ENCODE assay signal across 11 cellular contexts in genomic region chr16:50038756-50039529, GRCh38. TPM values are rescaled to one million over a fixed set of nuclear protein-coding genes. Genes with fewer than 3 reads are reported as not detected.
DNase-seq lines count a peak whose midpoint lies in the region; ATAC-seq and TF ChIP-seq lines count a peak whose summit lies in the region.
"Had no signal": no experiment of that assay in that cellular context is flagged by ENCODE, and none has a peak within 500 bp of the region (broad histone marks: within the 10 kb centered on the region; RNA-seq: fewer than 3 reads in every experiment).

No MANE protein-coding gene starts in this region.

- TF ChIP-seq POLR2A in spleen (IDR thresholded peaks at IDR 0.05): no peak

- H3K27ac Mint-ChIP-seq in IgD-negative memory B cell (peak overlapping the region; percentile 38 to 72 (median 64)), activated B cell treated with CpG ODN at 0.5 μM for 24 hours (peak overlapping the region; percentile 59), immature natural killer cell (peak overlapping the region; percentile 66 to 86 (median 72))

- peak overlapping the region in 1 of 4 donors; percentile 69 for H3K4me3 Mint-ChIP-seq in IgD-negative memory B cell
- peak overlapping the region; percentile 17 for H3K4me3 Mint-ChIP-seq in activated B cell treated with CpG ODN at 0.5 μM for 24 hours
- peak overlapping the region in 2 of 5 donors; percentile 24 to 40 for H3K4me3 Mint-ChIP-seq in immature natural killer cell

- peaks cover 0 to 41% (median 27%) of the 10 kb centered on the region in 6 donors for H3K4me1 ChIP-seq in spleen

- ATAC-seq in activated B cell treated with CpG ODN at 0.5 μM for 24 hours (ENCODE audit: low read depth) (no peak), GM18909 (IDR thresholded peaks at IDR 0.05; ENCODE audit: poor library complexity, unreplicated experiment) (no peak), GM19452 (IDR thresholded peaks at IDR 0.05; ENCODE audit: unreplicated experiment) (no peak), GM18861 (IDR thresholded peaks at IDR 0.05; ENCODE audit: unreplicated experiment) (no peak)

- POLR2A ChIA-PET in activated B cell treated with CpG ODN at 0.5 μM for 24 hours (lab: Charles Lee): no interaction called here

- intact Hi-C loops in activated B cell treated with CpG ODN at 0.5 μM for 24 hours (cut with micrococcal nuclease): no loop called here
- intact Hi-C loops in spleen (cut with DNase I; ENCODE audit: low total_unique reads): no loop called here

- H3K27me3 Mint-ChIP-seq in IgD-negative memory B cell: peaks cover 4% of the 10 kb centered on the region
- peaks cover 4% of the 10 kb centered on the region for H3K27me3 Mint-ChIP-seq in activated B cell treated with CpG ODN at 0.5 μM for 24 hours
- H3K27me3 Mint-ChIP-seq in immature natural killer cell (ENCODE audit: low read depth in 3 of 3): peaks cover 2 to 6% (median 3%) of the 10 kb centered on the region in 3 donors

- 33 to 43% (median 37%) methylated on average over 5 of the region's 5 CpGs for WGBS in spleen, 5 donors

- CTCF ChIA-PET in activated B cell treated with CpG ODN at 0.5 μM for 24 hours (lab: Charles Lee): interaction anchor here (1.4 kb wide), 1 partner anchor 767 kb away, joined by 4 read pairs; no protein-coding TSS in a partner anchor

- no peak for TF ChIP-seq CTCF in activated B cell treated with CpG ODN at 0.5 μM for 24 hours (IDR thresholded peaks at IDR 0.05)
- TF ChIP-seq CTCF in spleen (IDR thresholded peaks at IDR 0.05 in 8 of 11, conservative IDR thresholded peaks at IDR 0.05 in 3 of 11): no peak

- peak overlapping the region in 1 of 8 donors; percentile 36 for H3K4me3 ChIP-seq in spleen

- H3K27me3 ChIP-seq in spleen (replicated peaks in 1 of 7): no peaks in the 10 kb centered on the region

- H3K4me1 Mint-ChIP-seq in IgD-negative memory B cell (peaks cover 6 to 9% (median 7%) of the 10 kb centered on the region in 3 donors), activated B cell treated with CpG ODN at 0.5 μM for 24 hours (peaks cover 15% of the 10 kb centered on the region), immature natural killer cell (peaks cover 16 to 20% of the 10 kb centered on the region in 2 donors)

- peaks cover 0 to 37% (median 22%) of the 10 kb centered on the region in 6 donors for H3K36me3 ChIP-seq in spleen

- no peaks in the 10 kb centered on the region for H3K9me3 ChIP-seq in spleen

- DNase-seq in activated B cell treated with CpG ODN at 0.5 μM for 24 hours (no peak), immature natural killer cell (no peak), spleen (no peak), DMS153 treated with DMSO at 0.1 percent for 48 hours (lab: John Stamatoyannopoulos, UW; ENCODE audit: unreplicated experiment) (no peak)
- DNase-seq: amniotic stem cell, NCI-H526 had no signal

- peak overlapping the region; percentile 58 to 91 (median 73) for H3K27ac ChIP-seq in spleen
- H3K27ac ChIP-seq: epithelial cell of prostate had no signal

- H3K9me3 Mint-ChIP-seq in IgD-negative memory B cell (no peaks in the 10 kb centered on the region), activated B cell treated with CpG ODN at 0.5 μM for 24 hours (no peaks in the 10 kb centered on the region), immature natural killer cell (no peaks in the 10 kb centered on the region)

- H3K36me3 Mint-ChIP-seq in IgD-negative memory B cell: peaks cover 6% of the 10 kb centered on the region
- peaks cover 34% of the 10 kb centered on the region for H3K36me3 Mint-ChIP-seq in activated B cell treated with CpG ODN at 0.5 μM for 24 hours (ENCODE audit: low read depth)
- H3K36me3 Mint-ChIP-seq in immature natural killer cell: peaks cover 4 to 17% (median 7%) of the 10 kb centered on the region in 3 donors

RNA-seq across cellular contexts. Expression of gene CNEP1R1, which starts 13.9 kb away (rescaled TPM):
- polyA plus RNA-seq in IgD-negative memory B cell (13.4 TPM), immature natural killer cell (10 to 100 TPM; 15.7 to 23.7 (median 19.4) TPM), spleen (10 to 100 TPM in 1 of 3 donors, 1 to 10 TPM in 2; 9.6 to 11.9 (median 9.8) TPM)
- total RNA-seq in activated B cell treated with CpG ODN at 0.5 μM for 24 hours (22.1 and 31.0 TPM in 2 replicates), spleen (10 to 100 TPM; 22.6 to 45.4 (median 32.9) TPM)

RNA-seq across cellular contexts. Expression of gene HEATR3, which starts 26.8 kb away (rescaled TPM):
- polyA plus RNA-seq in IgD-negative memory B cell (6.9 TPM), immature natural killer cell (1 to 10 TPM; 3.2 to 8.5 (median 3.8) TPM), spleen (1 to 10 TPM; 8.3 to 9.5 (median 8.4) TPM)
- total RNA-seq in activated B cell treated with CpG ODN at 0.5 μM for 24 hours (16.1 and 17.8 TPM in 2 replicates), spleen (10 to 100 TPM; 23.1 to 40.8 (median 25.4) TPM)
